ENCODE assay signal across 25 cellular contexts in genomic region chr4:176579233-176579632, GRCh38.
DNase-seq lines count a peak whose midpoint lies in the region; ATAC-seq, FAIRE-seq and TF ChIP-seq lines count a peak whose summit lies in the region.
"Had no signal": no experiment of that assay in that cellular context is flagged by ENCODE, and none has a peak within 500 bp of the region (broad histone marks: within the 10 kb centered on the region; RNA-seq: fewer than 3 reads in every experiment).

No MANE protein-coding gene starts in this region.

- POLR2A ChIA-PET in HepG2 (lab: Yijun Ruan, JAX): no interaction called here

- H3K9ac ChIP-seq in liver (ENCODE audit: low read depth in 1 of 2, low read length in 2 of 2) (no peak overlapping the region), HepG2 (ENCODE audit: insufficient read depth, low read depth, low read length) (no peak overlapping the region)

- intact Hi-C loops in HepG2 (cut with micrococcal nuclease; ENCODE audit: unreplicated experiment): no loop called here

- TF ChIP-seq CTCF in liver (IDR thresholded peaks at IDR 0.05; ENCODE audit: low read depth, low read length, missing input control) (no peak), HepG2 (CRISPR knock-in tag; IDR thresholded peaks at IDR 0.05) (no peak), fibroblast of villous mesenchyme (IDR thresholded peaks at IDR 0.05; ENCODE audit: insufficient read depth, low read depth, low read length) (no peak), BE2C (IDR thresholded peaks at IDR 0.05; ENCODE audit: low read depth, low read length) (no peak)

- TF ChIP-seq POLR2A in HepG2 (IDR thresholded peaks at IDR 0.05; ENCODE audit: insufficient read depth in 1 of 2, low read depth in 2 of 2, low read length in 2 of 2): no peak

- H3K27ac ChIP-seq in liver (ENCODE audit: low read depth in 1 of 2, low read length in 2 of 2): no peak overlapping the region
- H3K27ac ChIP-seq in HepG2 (ENCODE audit: extremely low read length, insufficient read depth, low read length): no peak overlapping the region
- H3K27ac ChIP-seq: brain microvascular endothelial cell, SJSA1, stomach, tibial nerve had no signal

- 12% methylated on average over 6 of the region's 6 CpGs for WGBS in liver
- 0% methylated on average over 6 of the region's 6 CpGs for WGBS in HepG2 (ENCODE audit: low lambda C conversion rate)

- H3K79me2 ChIP-seq in HepG2 (ENCODE audit: insufficient read depth, low read length): no peaks in the 10 kb centered on the region

- no TSS peak for BruUV-seq in HepG2 (replicated peaks; lab: Mats Ljungman, UMichigan)

- CTCF ChIA-PET in HepG2 (lab: Yijun Ruan, JAX; ENCODE audit: low intra/inter-chr PET ratio, low total read pairs): no interaction called here

- no peak for FAIRE-seq in HepG2 (lab: Jason Lieb, UNC)
- FAIRE-seq: G401.6, HTR-8/SVneo, islet of Langerhans had no signal

- H3K36me3 ChIP-seq in liver (ENCODE audit: control insufficient read depth in 4 of 4, insufficient read depth in 3 of 4, low read depth in 1 of 4, low read length in 3 of 4) (no peaks in the 10 kb centered on the region), HepG2 (replicated peaks in 1 of 2; ENCODE audit: control insufficient read depth in 1 of 2, insufficient read depth in 2 of 2, low read length in 2 of 2) (no peaks in the 10 kb centered on the region), BE2C (no peaks in the 10 kb centered on the region)
- H3K36me3 ChIP-seq: brain microvascular endothelial cell, SJSA1, stomach, tibial nerve had no signal

- in situ Hi-C loops in HepG2 (cut with HindIII; ENCODE audit: extremely low pct_ligation_motif_present, low pct_unique_long_range_greater_than_20kb): no loop called here

- ATAC-seq in HepG2: no peak
- ATAC-seq in GM18511 (IDR thresholded peaks at IDR 0.05; ENCODE audit: unreplicated experiment): no peak
- ATAC-seq in GM18867 (IDR thresholded peaks at IDR 0.05; ENCODE audit: unreplicated experiment): no peak
- ATAC-seq: CD8-positive, alpha-beta T cell; HCT116; natural killer cell had no signal

- no peaks in the 10 kb centered on the region for H3K9me3 ChIP-seq in liver (ENCODE audit: control insufficient read depth in 4 of 4, low read length in 3 of 4)
- no peaks in the 10 kb centered on the region for H3K9me3 ChIP-seq in HepG2 (ENCODE audit: low read length)
- no peaks in the 10 kb centered on the region for H3K9me3 ChIP-seq in BE2C
- H3K9me3 ChIP-seq: SJSA1, tibial nerve had no signal

- H2AFZ ChIP-seq in HepG2 (ENCODE audit: low read length): no peak overlapping the region

- no peak for TF ChIP-seq RAD21 in liver (IDR thresholded peaks at IDR 0.05)
- no peak for TF ChIP-seq RAD21 in HepG2 (CRISPR knock-in tag; IDR thresholded peaks at IDR 0.05)

- H3K27me3 ChIP-seq in liver (ENCODE audit: control insufficient read depth in 4 of 4, insufficient read depth in 4 of 4, low read length in 3 of 4) (peaks cover 0 to 5% (median 0%) of the 10 kb centered on the region in 4 donors), HepG2 (ENCODE audit: control insufficient read depth in 1 of 2, insufficient read depth in 2 of 2, low read length in 2 of 2) (no peaks in the 10 kb centered on the region), BE2C (no peaks in the 10 kb centered on the region)
- H3K27me3 ChIP-seq: brain microvascular endothelial cell, SJSA1, stomach, tibial nerve had no signal

- no peak overlapping the region for H3K4me3 ChIP-seq in liver (ENCODE audit: low read depth in 1 of 3, low read length in 3 of 3)
- no peak overlapping the region for H3K4me3 ChIP-seq in HepG2 (replicated peaks in 1 of 3; ENCODE audit: insufficient read depth in 1 of 3, low read depth in 2 of 3, low read length in 3 of 3)
- no peak overlapping the region for H3K4me3 ChIP-seq in fibroblast of villous mesenchyme (ENCODE audit: low read depth, low read length)
- H3K4me3 ChIP-seq in BE2C (ENCODE audit: low read depth, low read length): no peak overlapping the region
- H3K4me3 ChIP-seq: SJSA1, stomach, tibial nerve had no signal

- no peak overlapping the region for H3K4me2 ChIP-seq in HepG2 (ENCODE audit: low read depth, low read length)

- TF ChIP-seq EP300 in HepG2 (IDR thresholded peaks at IDR 0.05; ENCODE audit: low read depth in 2 of 2, low read length in 2 of 2): no peak
- TF ChIP-seq EP300 in HepG2 (CRISPR knock-in tag; IDR thresholded peaks at IDR 0.05; ENCODE audit: borderline replicate concordance): no peak

- H3K4me1 ChIP-seq in liver (ENCODE audit: control insufficient read depth in 4 of 4, insufficient read depth in 4 of 4, low read length in 3 of 4): peaks cover 0 to 1% (median 0%) of the 10 kb centered on the region in 4 donors
- no peaks in the 10 kb centered on the region for H3K4me1 ChIP-seq in HepG2 (ENCODE audit: insufficient read depth, low read length)
- no peaks in the 10 kb centered on the region for H3K4me1 ChIP-seq in BE2C
- H3K4me1 ChIP-seq: SJSA1, stomach, tibial nerve had no signal

- no peaks in the 10 kb centered on the region for H4K20me1 ChIP-seq in HepG2 (ENCODE audit: insufficient read depth, low read length)

- no peak for DNase-seq in HepG2 (ENCODE audit: low spot score)
- DNase-seq in NCI-H69 (lab: John Stamatoyannopoulos, UW): peak; percentile 79
- peak; percentile 82 for DNase-seq in fibroblast of villous mesenchyme (ENCODE audit: low read depth)
- no peak for DNase-seq in BE2C
- no peak for DNase-seq in NCI-H128 (lab: John Stamatoyannopoulos, UW; ENCODE audit: unreplicated experiment)
- DNase-seq: activated CD4-positive, alpha-beta memory T cell treated with anti-CD3 and anti-CD28 coated beads, Interleukin-2, amount 10 ng/mL, durations not matched to agents 7 days and 5 days; activated CD4-positive, CD25-positive, alpha-beta regulatory T cell; activated CD8-positive, alpha-beta memory T cell treated with anti-CD3 and anti-CD28 coated beads, Interleukin-2, amount 50 U/mL, for 48 hours; activated naive CD4-positive, alpha-beta T cell treated with anti-CD3 and anti-CD28 coated beads, Interleukin-2, amount 10 ng/mL, durations not matched to agents 7 days and 5 days; amniotic stem cell; brain microvascular endothelial cell; CD8-positive, alpha-beta T cell; natural killer cell; NCI-H187; stimulated activated CD4-positive, alpha-beta T cell treated with anti-CD3 and anti-CD28 coated beads, Interleukin-2, amount 100 ng/mL, for 24 hours; stomach had no signal

TF ChIP-seq in liver, 16 proteins besides CTCF, POLR2A, EP300 and RAD21:
- TF ChIP-seq EGR1 (IDR thresholded peaks at IDR 0.05; ENCODE audit: low read depth in 2 of 2): no peak
- peak; percentile 11 for TF ChIP-seq ZBTB33 (IDR thresholded peaks at IDR 0.05)
- no peak for TF ChIP-seq HNF4A (conservative IDR thresholded peaks at IDR 0.05)

TF ChIP-seq in HepG2, 621 proteins besides CTCF, POLR2A, EP300 and RAD21:
- TF ChIP-seq HES4 (CRISPR knock-in tag; IDR thresholded peaks at IDR 0.05; ENCODE audit: borderline replicate concordance) (no peak), ZNF704 (CRISPR knock-in tag; IDR thresholded peaks at IDR 0.05; ENCODE audit: borderline replicate concordance) (no peak), KMT2A (CRISPR knock-in tag; IDR thresholded peaks at IDR 0.05) (no peak), KAT7 (CRISPR knock-in tag; IDR thresholded peaks at IDR 0.05; ENCODE audit: borderline replicate concordance) (no peak), ZNF589 (CRISPR knock-in tag; conservative IDR thresholded peaks at IDR 0.05) (no peak), NCOA5 (CRISPR knock-in tag; IDR thresholded peaks at IDR 0.05) (no peak), ZNF616 (CRISPR knock-in tag; IDR thresholded peaks at IDR 0.05; ENCODE audit: low read depth) (no peak), FOSL1 (CRISPR knock-in tag; IDR thresholded peaks at IDR 0.05; ENCODE audit: borderline replicate concordance) (no peak)

Comparison
In these comparisons a context has a peak if more than half of its experiments do, and no peak if none do; other contexts are left out.
1. DNase-seq: peak in NCI-H69 (single experiment) and fibroblast of villous mesenchyme (single experiment); none in HepG2 (single experiment), BE2C (single experiment) and NCI-H128 (single experiment).